In genomic region chr9:5884191-5884590, GRCh38 we compare ENCODE assay signal across 22 cellular contexts. TPM values are rescaled to one million over a fixed set of nuclear protein-coding genes. Genes with fewer than 3 reads are reported as not detected.
"Had no signal": no experiment of that assay in that cellular context is flagged by ENCODE, and none has a peak within 500 bp of the region (broad histone marks: within the 10 kb centered on the region; RNA-seq: fewer than 3 reads in every experiment).

No MANE protein-coding gene starts in this region.

- H3K27ac Mint-ChIP-seq: activated CD4-positive, alpha-beta memory T cell treated with anti-CD3 and anti-CD28 coated beads for 36 hours; activated CD4-positive, alpha-beta T cell treated with anti-CD3 and anti-CD28 coated beads for 36 hours; activated naive CD8-positive, alpha-beta T cell treated with anti-CD3 and anti-CD28 coated beads for 36 hours; activated T-helper 17 cell treated with anti-CD3 and anti-CD28 coated beads, Interleukin-2, amount 50 U/mL, for 72 hours; stimulated activated memory B cell treated with anti-CD40 and anti-IgM and Interleukin-4, amounts not matched to agents 10 μg/mL and 1 μg/mL and 100 μg/mL, for 72 hours had no signal

- H3K4me1 ChIP-seq: gastrocnemius medialis had no signal

- FAIRE-seq: TTC549, urothelium cell line had no signal

- H3K4me3 Mint-ChIP-seq: activated CD4-positive, alpha-beta memory T cell treated with anti-CD3 and anti-CD28 coated beads for 36 hours; activated CD4-positive, alpha-beta T cell treated with anti-CD3 and anti-CD28 coated beads for 36 hours; activated naive CD8-positive, alpha-beta T cell treated with anti-CD3 and anti-CD28 coated beads for 36 hours; activated T-helper 17 cell treated with anti-CD3 and anti-CD28 coated beads, Interleukin-2, amount 50 U/mL, for 72 hours; endodermal cell; naive thymus-derived CD8-positive, alpha-beta T cell; stimulated activated memory B cell treated with anti-CD40 and anti-IgM and Interleukin-4, amounts not matched to agents 10 μg/mL and 1 μg/mL and 100 μg/mL, for 72 hours had no signal

- H3K27me3 Mint-ChIP-seq: activated CD4-positive, alpha-beta memory T cell treated with anti-CD3 and anti-CD28 coated beads for 36 hours; activated CD4-positive, alpha-beta T cell treated with anti-CD3 and anti-CD28 coated beads for 36 hours; activated naive CD8-positive, alpha-beta T cell treated with anti-CD3 and anti-CD28 coated beads for 36 hours; activated T-helper 17 cell treated with anti-CD3 and anti-CD28 coated beads, Interleukin-2, amount 50 U/mL, for 72 hours; naive thymus-derived CD8-positive, alpha-beta T cell; stimulated activated memory B cell treated with anti-CD40 and anti-IgM and Interleukin-4, amounts not matched to agents 10 μg/mL and 1 μg/mL and 100 μg/mL, for 72 hours had no signal

- H3K36me3 ChIP-seq: gastrocnemius medialis, neutrophil had no signal

- DNase-seq: activated CD4-positive, alpha-beta memory T cell treated with anti-CD3 and anti-CD28 coated beads for 36 hours; activated CD4-positive, alpha-beta T cell treated with anti-CD3 and anti-CD28 coated beads for 36 hours; activated naive CD4-positive, alpha-beta T cell; activated naive CD8-positive, alpha-beta T cell treated with anti-CD3 and anti-CD28 coated beads for 36 hours; amniotic stem cell; caudate nucleus; dorsolateral prefrontal cortex; endodermal cell; gastrocnemius medialis; head of caudate nucleus; mesendoderm; naive thymus-derived CD8-positive, alpha-beta T cell; stimulated activated CD4-positive, alpha-beta T cell treated with anti-CD3 and anti-CD28 coated beads, Interleukin-4, amount 100 ng/mL, for 24 hours had no signal

- H3K27me3 ChIP-seq: dorsolateral prefrontal cortex, gastrocnemius medialis, neutrophil had no signal

- H3K79me2 ChIP-seq: parathyroid adenoma had no signal

- H3K4me1 Mint-ChIP-seq: activated T-helper 17 cell treated with anti-CD3 and anti-CD28 coated beads, Interleukin-2, amount 50 U/mL, for 72 hours; stimulated activated memory B cell treated with anti-CD40 and anti-IgM and Interleukin-4, amounts not matched to agents 10 μg/mL and 1 μg/mL and 100 μg/mL, for 72 hours had no signal

- H3K4me3 ChIP-seq: dorsolateral prefrontal cortex, gastrocnemius medialis had no signal

- H2AFZ ChIP-seq: parathyroid adenoma had no signal

- H3K9me3 Mint-ChIP-seq: activated CD4-positive, alpha-beta memory T cell treated with anti-CD3 and anti-CD28 coated beads for 36 hours; activated naive CD8-positive, alpha-beta T cell treated with anti-CD3 and anti-CD28 coated beads for 36 hours; activated T-helper 17 cell treated with anti-CD3 and anti-CD28 coated beads, Interleukin-2, amount 50 U/mL, for 72 hours; endodermal cell; naive thymus-derived CD8-positive, alpha-beta T cell; stimulated activated memory B cell treated with anti-CD40 and anti-IgM and Interleukin-4, amounts not matched to agents 10 μg/mL and 1 μg/mL and 100 μg/mL, for 72 hours had no signal

- ATAC-seq: activated CD4-positive, alpha-beta T cell treated with anti-CD3 and anti-CD28 coated beads for 36 hours; activated T-helper 17 cell treated with anti-CD3 and anti-CD28 coated beads, Interleukin-2, amount 50 U/mL, for 72 hours; gastrocnemius medialis; naive thymus-derived CD8-positive, alpha-beta T cell; sciatic nerve; stimulated activated memory B cell treated with anti-CD40 and anti-IgM and Interleukin-4, amounts not matched to agents 10 μg/mL and 1 μg/mL and 100 μg/mL, for 72 hours had no signal

- H3K27ac ChIP-seq: dorsolateral prefrontal cortex, gastrocnemius medialis, neutrophil, parathyroid adenoma had no signal

- H3K36me3 Mint-ChIP-seq: activated CD4-positive, alpha-beta memory T cell treated with anti-CD3 and anti-CD28 coated beads for 36 hours; activated naive CD8-positive, alpha-beta T cell treated with anti-CD3 and anti-CD28 coated beads for 36 hours had no signal

- H3K9me3 ChIP-seq: gastrocnemius medialis, neutrophil had no signal

- H3K9ac ChIP-seq: parathyroid adenoma had no signal

RNA-seq across cellular contexts. Expression of gene MLANA, which starts 6.5 kb away (rescaled TPM):
- total RNA-seq: activated CD4-positive, alpha-beta memory T cell treated with anti-CD3 and anti-CD28 coated beads for 36 hours; activated CD4-positive, alpha-beta T cell treated with anti-CD3 and anti-CD28 coated beads for 36 hours; activated naive CD8-positive, alpha-beta T cell treated with anti-CD3 and anti-CD28 coated beads for 36 hours; activated T-helper 17 cell treated with anti-CD3 and anti-CD28 coated beads, Interleukin-2, amount 50 U/mL, for 72 hours; dorsolateral prefrontal cortex; endodermal cell; epithelial cell of proximal tubule; gastrocnemius medialis; naive thymus-derived CD8-positive, alpha-beta T cell; sciatic nerve; T-helper 2 cell treated with Interferon-gamma antibody and Interleukin-4, amounts not matched to agents 100 ng/mL and 5 ng/mL, for 36 hours had no signal
